Comparison of ENCODE assay signal across 10 cellular contexts in the genomic region with DNA sequence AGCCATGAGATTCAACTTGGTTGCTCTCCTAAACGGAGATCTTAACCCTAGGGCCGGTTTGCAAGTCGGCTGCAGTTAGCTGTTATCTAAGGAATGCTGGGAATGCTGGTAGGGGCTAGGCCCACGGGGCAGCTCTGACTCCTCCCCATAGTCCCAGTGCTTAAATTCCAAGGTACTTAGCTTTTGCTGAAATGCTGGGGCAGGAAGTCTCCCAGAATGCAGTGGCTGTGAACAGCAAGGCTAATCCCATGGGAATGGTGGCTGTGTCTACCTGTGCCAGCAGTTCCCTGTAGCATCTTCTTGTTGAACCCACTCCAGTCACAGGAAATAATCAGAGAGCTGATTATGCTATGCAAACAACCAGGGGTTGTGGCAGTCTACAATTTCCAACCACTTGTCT.
DNase-seq lines count a peak whose midpoint lies in the region.
"Had no signal": no experiment of that assay in that cellular context is flagged by ENCODE, and none has a peak within 500 bp of the region (broad histone marks: within the 10 kb centered on the region; RNA-seq: fewer than 3 reads in every experiment).

No MANE protein-coding gene starts in this region.

- H3K4me3 ChIP-seq in esophagus (ENCODE audit: low read depth in 1 of 2, low read length in 2 of 2): no peak overlapping the region

- WGBS in esophagus, 2 donors: 29 to 35% methylated on average over 4 of the region's 4 CpGs

- H3K9me3 ChIP-seq in esophagus (ENCODE audit: control insufficient read depth in 2 of 2, insufficient read depth in 1 of 2, low read depth in 1 of 2, low read length in 1 of 2): no peaks in the 10 kb centered on the region

- H3K27ac ChIP-seq in esophagus (ENCODE audit: low read depth in 2 of 2, low read length in 1 of 2): peak overlapping the region; percentile 47 to 84

- DNase-seq in ELF-1 (ENCODE audit: low read depth, low spot score) (peak; percentile 97), NCI-H526 treated with DMSO at 0.1 percent for 48 hours (lab: John Stamatoyannopoulos, UW) (peak; percentile 43), myocyte (ENCODE audit: low read depth) (peak; percentile 48), OCI-M2 (lab: John Stamatoyannopoulos, UW; ENCODE audit: unreplicated experiment) (no peak), cerebellar nuclear complex (lab: John Stamatoyannopoulos, UW) (no peak)
- no peak for DNase-seq in activated CD4-positive, CD25-positive, alpha-beta regulatory T cell (lab: John Stamatoyannopoulos, UW)
- DNase-seq in NK-92 treated with Interleukin-12 subunit alpha and Interleukin-12 subunit beta, amount 100 ng/mL, for 24 hours (lab: John Stamatoyannopoulos, UW): no peak
- DNase-seq: cortex of kidney; stimulated activated CD4-positive, alpha-beta T cell treated with anti-CD3 and anti-CD28 coated beads, Interleukin-15, amount 100 ng/mL, for 24 hours had no signal

- no peaks in the 10 kb centered on the region for H3K36me3 ChIP-seq in esophagus (ENCODE audit: control insufficient read depth in 2 of 2, insufficient read depth in 2 of 2, low read length in 1 of 2)

- H3K27me3 ChIP-seq in esophagus (ENCODE audit: control insufficient read depth in 1 of 2, insufficient read depth in 2 of 2, low read length in 2 of 2): no peaks in the 10 kb centered on the region

- peaks cover 0 to 3% of the 10 kb centered on the region in 2 donors for H3K4me1 ChIP-seq in esophagus (ENCODE audit: control insufficient read depth in 2 of 2, insufficient read depth in 2 of 2, low read length in 1 of 2)

Comparison
In these comparisons a context has a peak if more than half of its experiments do, and no peak if none do; other contexts are left out.
1. DNase-seq: peak in ELF-1 (single experiment), NCI-H526 treated with DMSO at 0.1 percent for 48 hours (single experiment) and myocyte (single experiment); none in activated CD4-positive, CD25-positive, alpha-beta regulatory T cell (0 of 4), OCI-M2 (single experiment), NK-92 treated with Interleukin-12 subunit alpha and Interleukin-12 subunit beta, amount 100 ng/mL, for 24 hours (single experiment) and cerebellar nuclear complex (0 of 2).